25 cellular contexts compared by ENCODE assay signal in genomic region chr4:13143234-13143633, GRCh38.
"Had no signal": no experiment of that assay in that cellular context is flagged by ENCODE, and none has a peak within 500 bp of the region (broad histone marks: within the 10 kb centered on the region; RNA-seq: fewer than 3 reads in every experiment).

No MANE protein-coding gene starts in this region.

- H3K9me3 Mint-ChIP-seq: dendritic cell treated with granulocyte-macrophage colony-stimulating factor and Interleukin-4, amounts not matched to agents 40 ng/mL and 50 ng/mL, for 4 days; naive B cell; neural progenitor cell; stimulated activated effector memory CD8-positive, alpha-beta T cell treated with anti-CD3 and anti-CD28 coated beads, Interleukin-12 subunit alpha, Interleukin-12 subunit beta, amount 100 ng/mL, for 72 hours; type B pancreatic cell had no signal

- H3K27ac ChIP-seq: colonic mucosa, esophagus muscularis mucosa, heart left ventricle, lower lobe of right lung, neural progenitor cell, parathyroid adenoma, stomach, thyroid gland had no signal

- H3K4me3 ChIP-seq: colonic mucosa, esophagus muscularis mucosa, heart left ventricle, lower lobe of right lung, neural progenitor cell, stomach, thyroid gland had no signal

- H3K27ac Mint-ChIP-seq: dendritic cell treated with granulocyte-macrophage colony-stimulating factor and Interleukin-4, amounts not matched to agents 40 ng/mL and 50 ng/mL, for 4 days; immature natural killer cell; naive B cell; natural killer cell treated with Interleukin-12 subunit alpha and Interleukin-12 subunit beta and Interleukin-15 and Interleukin-18, amount 100 ng/mL, for 72 hours; neural progenitor cell; progenitor cell of endocrine pancreas; stimulated activated effector memory CD8-positive, alpha-beta T cell treated with anti-CD3 and anti-CD28 coated beads, Interleukin-12 subunit alpha, Interleukin-12 subunit beta, amount 100 ng/mL, for 72 hours; type B pancreatic cell had no signal

- H3K4me2 ChIP-seq: neural progenitor cell had no signal

- H3K36me3 Mint-ChIP-seq: naive B cell; natural killer cell treated with Interleukin-12 subunit alpha and Interleukin-12 subunit beta and Interleukin-15 and Interleukin-18, amount 100 ng/mL, for 72 hours; neural progenitor cell; stimulated activated effector memory CD8-positive, alpha-beta T cell treated with anti-CD3 and anti-CD28 coated beads, Interleukin-12 subunit alpha, Interleukin-12 subunit beta, amount 100 ng/mL, for 72 hours; type B pancreatic cell had no signal

- H3K27me3 Mint-ChIP-seq: dendritic cell treated with granulocyte-macrophage colony-stimulating factor and Interleukin-4, amounts not matched to agents 40 ng/mL and 50 ng/mL, for 4 days; natural killer cell treated with Interleukin-12 subunit alpha and Interleukin-12 subunit beta and Interleukin-15 and Interleukin-18, amount 100 ng/mL, for 72 hours; progenitor cell of endocrine pancreas; type B pancreatic cell had no signal

- H3K4me1 Mint-ChIP-seq: immature natural killer cell; naive B cell; stimulated activated effector memory CD8-positive, alpha-beta T cell treated with anti-CD3 and anti-CD28 coated beads, Interleukin-12 subunit alpha, Interleukin-12 subunit beta, amount 100 ng/mL, for 72 hours had no signal

- H3K4me1 ChIP-seq: colonic mucosa, heart left ventricle, lower lobe of right lung, parathyroid adenoma, stomach, thyroid gland had no signal

- ATAC-seq: heart left ventricle; left colon; left ventricle myocardium superior; lower lobe of right lung; natural killer cell treated with Interleukin-12 subunit alpha and Interleukin-12 subunit beta and Interleukin-15 and Interleukin-18, amount 100 ng/mL, for 72 hours; sciatic nerve; stimulated activated effector memory CD8-positive, alpha-beta T cell treated with anti-CD3 and anti-CD28 coated beads, Interleukin-12 subunit alpha, Interleukin-12 subunit beta, amount 100 ng/mL, for 72 hours had no signal

- H2AFZ ChIP-seq: neural progenitor cell, parathyroid adenoma had no signal

- H3K4me3 Mint-ChIP-seq: dendritic cell treated with granulocyte-macrophage colony-stimulating factor and Interleukin-4, amounts not matched to agents 40 ng/mL and 50 ng/mL, for 4 days; immature natural killer cell; naive B cell; natural killer cell treated with Interleukin-12 subunit alpha and Interleukin-12 subunit beta and Interleukin-15 and Interleukin-18, amount 100 ng/mL, for 72 hours; neural progenitor cell; stimulated activated effector memory CD8-positive, alpha-beta T cell treated with anti-CD3 and anti-CD28 coated beads, Interleukin-12 subunit alpha, Interleukin-12 subunit beta, amount 100 ng/mL, for 72 hours; type B pancreatic cell had no signal

- DNase-seq: colonic mucosa; effector memory CD4-positive, alpha-beta T cell; heart left ventricle; hippocampal formation; immature natural killer cell; islet precursor cell; kidney glomerular epithelial cell; left colon; left ventricle myocardium superior; lower lobe of right lung; naive B cell; stimulated activated CD4-positive, alpha-beta T cell treated with anti-CD3 and anti-CD28 coated beads, Interleukin-2, amount 100 ng/mL, for 24 hours; stimulated activated CD4-positive, alpha-beta T cell treated with anti-CD3 and anti-CD28 coated beads, Interleukin-4, amount 100 ng/mL, for 24 hours; stimulated activated naive CD4-positive, alpha-beta T cell treated with Interleukin-2 at 50 U/mL for 16 hours; stomach; thyroid gland had no signal

- H3K36me3 ChIP-seq: colonic mucosa, esophagus muscularis mucosa, heart left ventricle, lower lobe of right lung, neural progenitor cell, thyroid gland had no signal

- H3K9me3 ChIP-seq: colonic mucosa, esophagus muscularis mucosa, heart left ventricle, lower lobe of right lung, stomach, thyroid gland had no signal

- H3K27me3 ChIP-seq: colonic mucosa, esophagus muscularis mucosa, heart left ventricle, neural progenitor cell, stomach, thyroid gland had no signal

- H3K79me2 ChIP-seq: parathyroid adenoma had no signal
